ENCODE assay signal across 9 cellular contexts in genomic region chr2:200408428-200409311, GRCh38.
DNase-seq lines count a peak whose midpoint lies in the region; ATAC-seq, FAIRE-seq and TF ChIP-seq lines count a peak whose summit lies in the region.
"Had no signal": no experiment of that assay in that cellular context is flagged by ENCODE, and none has a peak within 500 bp of the region (broad histone marks: within the 10 kb centered on the region; RNA-seq: fewer than 3 reads in every experiment).

No MANE protein-coding gene starts in this region.

- H3K79me1 ChIP-seq in mesenchymal stem cell (replicated peaks; ENCODE audit: low read length, poor library complexity, severe bottlenecking): peaks cover 9% of the 10 kb centered on the region

- peak overlapping the region in 1 of 2 experiments; percentile 40 for H3K23ac ChIP-seq in mesenchymal stem cell (ENCODE audit: low read length in 2 of 2)

- H3K9ac ChIP-seq in astrocyte (ENCODE audit: low read length) (peak overlapping the region; percentile 56), mesenchymal stem cell (ENCODE audit: low read length) (peak overlapping the region; percentile 26)

- no peak overlapping the region for H3K14ac ChIP-seq in mesenchymal stem cell (ENCODE audit: low read length in 2 of 2)

- H3K36me3 ChIP-seq in astrocyte (ENCODE audit: insufficient read depth, low read length) (no peaks in the 10 kb centered on the region), mesenchymal stem cell (ENCODE audit: control insufficient read depth in 1 of 2, insufficient read depth in 2 of 2, low read depth in 1 of 2, low read length in 2 of 2) (peaks cover 2 to 4% of the 10 kb centered on the region in 2 experiments)

- 60% methylated on average over 18 of the region's 19 CpGs for WGBS in mesenchymal stem cell

- TF ChIP-seq POLR2A in NB4 (IDR thresholded peaks at IDR 0.05; ENCODE audit: extremely low read depth, insufficient read length): no peak

- no peaks in the 10 kb centered on the region for H4K20me1 ChIP-seq in astrocyte (ENCODE audit: insufficient read depth, low read length)

- FAIRE-seq in astrocyte (lab: Jason Lieb, UNC): peak; percentile 37
- FAIRE-seq: TTC549 had no signal

- H3K27ac Mint-ChIP-seq in astrocyte (ENCODE audit: unreplicated experiment): peak overlapping the region; percentile 98

- H3K27ac ChIP-seq in astrocyte (ENCODE audit: low read depth, low read length) (peak overlapping the region; percentile 94), mesenchymal stem cell (ENCODE audit: low read length, poor library complexity, severe bottlenecking) (peak overlapping the region; percentile 90)

- ATAC-seq in HG03469 (IDR thresholded peaks at IDR 0.05; ENCODE audit: unreplicated experiment): no peak

- no peaks in the 10 kb centered on the region for H3K27me3 ChIP-seq in astrocyte (ENCODE audit: insufficient read depth, low read length)
- H3K27me3 ChIP-seq in mesenchymal stem cell (ENCODE audit: control insufficient read depth in 1 of 2, insufficient read depth in 1 of 2, low read length in 2 of 2): no peaks in the 10 kb centered on the region

- DNase-seq in DMS79 (lab: John Stamatoyannopoulos, UW) (peak; percentile 89), NB4 (ENCODE audit: low read depth) (peak; percentile 52), astrocyte (ENCODE audit: low read depth) (peak; percentile 95), mesenchymal stem cell (peak; percentile 94), GOT3 (lab: John Stamatoyannopoulos, UW) (no peak), HuH-7.5 (ENCODE audit: low spot score) (no peak)
- no peak for DNase-seq in activated CD4-positive, alpha-beta T cell treated with anti-CD3 and anti-CD28 coated beads for 4 hours

- H2BK5ac ChIP-seq in mesenchymal stem cell (ENCODE audit: low read depth, low read length, poor library complexity, severe bottlenecking): peak overlapping the region; percentile 90

- peak overlapping the region; percentile 21 for H3K4me3 Mint-ChIP-seq in astrocyte (ENCODE audit: unreplicated experiment)

- H2BK120ac ChIP-seq in mesenchymal stem cell (ENCODE audit: low read depth, low read length): peak overlapping the region; percentile 29

- H3K36me3 Mint-ChIP-seq in astrocyte (ENCODE audit: low read depth, unreplicated experiment): peaks cover 17% of the 10 kb centered on the region

- H3K4me3 ChIP-seq in NB4 (ENCODE audit: low read depth, low read length): no peak overlapping the region
- H3K4me3 ChIP-seq in astrocyte (ENCODE audit: insufficient read depth, low read depth, low read length): peak overlapping the region; percentile 42
- peak overlapping the region in 1 of 2 experiments; percentile 34 for H3K4me3 ChIP-seq in mesenchymal stem cell (ENCODE audit: insufficient read depth in 1 of 2, low read depth in 1 of 2, low read length in 2 of 2)

- no peaks in the 10 kb centered on the region for H3K9me3 ChIP-seq in astrocyte (ENCODE audit: insufficient read depth, low read depth, low read length)
- H3K9me3 ChIP-seq in mesenchymal stem cell (ENCODE audit: control insufficient read depth, low read length): no peaks in the 10 kb centered on the region

- H4K91ac ChIP-seq in mesenchymal stem cell (ENCODE audit: low read length): no peak overlapping the region

- no peak overlapping the region for H2BK15ac ChIP-seq in mesenchymal stem cell (ENCODE audit: low read depth, poor library complexity, severe bottlenecking)

- H3K4me1 ChIP-seq in astrocyte (ENCODE audit: insufficient read depth, low read length): peaks cover 53% of the 10 kb centered on the region
- H3K4me1 ChIP-seq in mesenchymal stem cell (ENCODE audit: control insufficient read depth, insufficient read depth, low read depth, low read length): peaks cover 16% of the 10 kb centered on the region

- H2AFZ ChIP-seq in astrocyte (ENCODE audit: low read depth, low read length) (peak overlapping the region; percentile 28), mesenchymal stem cell (ENCODE audit: low read depth, low read length) (no peak overlapping the region)

- no peaks in the 10 kb centered on the region for H3K27me3 Mint-ChIP-seq in astrocyte (ENCODE audit: low read depth, unreplicated experiment)

- H3K9me3 Mint-ChIP-seq in astrocyte (ENCODE audit: unreplicated experiment): no peaks in the 10 kb centered on the region

- TF ChIP-seq CTCF in NB4 (IDR thresholded peaks at IDR 0.05; ENCODE audit: low read depth, low read length): no peak
- no peak for TF ChIP-seq CTCF in astrocyte (IDR thresholded peaks at IDR 0.05; ENCODE audit: insufficient read depth, low read depth, low read length)

- H3K4me1 Mint-ChIP-seq in astrocyte (ENCODE audit: low read depth, unreplicated experiment): peaks cover 80% of the 10 kb centered on the region

- peak overlapping the region; percentile 29 for H4K8ac ChIP-seq in mesenchymal stem cell (ENCODE audit: low read length)

- peak overlapping the region; percentile 82 for H3K4me2 ChIP-seq in astrocyte (ENCODE audit: low read length)
- peak overlapping the region; percentile 31 for H3K4me2 ChIP-seq in mesenchymal stem cell (ENCODE audit: low read length, poor library complexity, severe bottlenecking)

- peak overlapping the region; percentile 24 to 46 for H3K4ac ChIP-seq in mesenchymal stem cell (ENCODE audit: low read depth in 1 of 2, low read length in 2 of 2)

- peak overlapping the region; percentile 83 to 98 for H2BK12ac ChIP-seq in mesenchymal stem cell (ENCODE audit: low read length in 2 of 2)

- peak overlapping the region; percentile 81 for H2AK5ac ChIP-seq in mesenchymal stem cell (ENCODE audit: low read length, severe bottlenecking)

- H3K79me2 ChIP-seq in astrocyte (ENCODE audit: insufficient read depth, low read length): peaks cover 33% of the 10 kb centered on the region

- H3K18ac ChIP-seq in mesenchymal stem cell (ENCODE audit: low read depth in 1 of 2, low read length in 2 of 2): peak overlapping the region; percentile 96 to 97

Comparison
In these comparisons a context has a peak if more than half of its experiments do, and no peak if none do; other contexts are left out.
1. DNase-seq: peak in DMS79 (single experiment), NB4 (single experiment), astrocyte (single experiment) and mesenchymal stem cell (single experiment); none in GOT3 (single experiment), HuH-7.5 (single experiment) and activated CD4-positive, alpha-beta T cell treated with anti-CD3 and anti-CD28 coated beads for 4 hours (0 of 2).